In genomic region chr1:206672844-206673758, GRCh38 we compare ENCODE assay signal across 1 cellular context.
A peak's percentile ranks its signal among the peaks of the same experiment; 100 is the strongest.
TF ChIP-seq lines count a peak whose summit lies in the region.

No MANE protein-coding gene starts in this region.

TF ChIP-seq in K562, 482 proteins besides CTCF, POLR2A, EP300 and RAD21 (continued from another document and continues in another):
- TF ChIP-seq ZBTB40 (IDR thresholded peaks at IDR 0.05) (peak; percentile 50), ZBTB40 (CRISPR knock-in tag; IDR thresholded peaks at IDR 0.05) (no peak), ZNF121 (CRISPR knock-in tag; conservative IDR thresholded peaks at IDR 0.05) (no peak), CLOCK (CRISPR knock-in tag; IDR thresholded peaks at IDR 0.05; ENCODE audit: borderline replicate concordance) (no peak), NR2F6 (CRISPR knock-in tag; IDR thresholded peaks at IDR 0.05) (no peak), ZBTB7A (IDR thresholded peaks at IDR 0.05; ENCODE audit: borderline replicate concordance, control insufficient read depth, low read depth, low read length) (peak; percentile 73; the same call in 1 of the 2 replicates), FOXK2 (conservative IDR thresholded peaks at IDR 0.05 in 1 of 2, IDR thresholded peaks at IDR 0.05 in 1 of 2; ENCODE audit: low read depth in 2 of 2) (peak in 1 of 2 experiments; percentile 62; a peak in 3 of 4 replicates), RREB1 (CRISPR knock-in tag; IDR thresholded peaks at IDR 0.05) (no peak), ZNF431 (CRISPR knock-in tag; IDR thresholded peaks at IDR 0.05) (no peak), ELK1 (CRISPR knock-in tag; IDR thresholded peaks at IDR 0.05) (no peak), CEBPG (CRISPR knock-in tag; IDR thresholded peaks at IDR 0.05) (no peak), CEBPG (tag; conservative IDR thresholded peaks at IDR 0.05 in 1 of 2, IDR thresholded peaks at IDR 0.05 in 1 of 2) (no peak), MEF2D (tag; conservative IDR thresholded peaks at IDR 0.05; ENCODE audit: low read depth) (peak; percentile 88), SMAD1 (IDR thresholded peaks at IDR 0.05; ENCODE audit: low read depth, low read length, partially characterized antibody) (no peak), SAFB2 (IDR thresholded peaks at IDR 0.05; ENCODE audit: borderline replicate concordance, low read depth, low read length, severe bottlenecking) (no peak), ZNF174 (CRISPR knock-in tag; IDR thresholded peaks at IDR 0.05) (no peak), MYC (IDR thresholded peaks at IDR 0.05; ENCODE audit: low read depth, low read length) (peak; percentile 86), MYC (CRISPR knock-in tag; IDR thresholded peaks at IDR 0.05; ENCODE audit: borderline replicate concordance, low read depth) (no peak), RBM25 (IDR thresholded peaks at IDR 0.05; ENCODE audit: low read depth, low read length, severe bottlenecking) (no peak), POLR2H (tag; IDR thresholded peaks at IDR 0.05; ENCODE audit: low read depth) (no peak), MED1 (CRISPR knock-in tag; IDR thresholded peaks at IDR 0.05; ENCODE audit: borderline replicate concordance) (no peak), DLX4 (CRISPR knock-in tag; IDR thresholded peaks at IDR 0.05) (no peak), RERE (CRISPR knock-in tag; IDR thresholded peaks at IDR 0.05; ENCODE audit: borderline replicate concordance) (no peak), PHF21A (IDR thresholded peaks at IDR 0.05; ENCODE audit: borderline replicate concordance, low read depth) (peak; percentile 56; the same call in 1 of the 2 replicates), CEBPB (tag; IDR thresholded peaks at IDR 0.05) (no peak), CSDE1 (IDR thresholded peaks at IDR 0.05) (peak; percentile 57 to 63; a peak in 2 of 4 replicates), CBFA2T3 (IDR thresholded peaks at IDR 0.05) (peak; percentile 98), ILK (tag; IDR thresholded peaks at IDR 0.05; ENCODE audit: borderline replicate concordance, low read depth) (0 out of 2 replicates have a peak, but pooled peaks have one; percentile 39), ZNF583 (CRISPR knock-in tag; IDR thresholded peaks at IDR 0.05) (peak; percentile 90), TAF7 (tag; IDR thresholded peaks at IDR 0.05) (no peak), HEY1 (CRISPR knock-in tag; IDR thresholded peaks at IDR 0.05; ENCODE audit: borderline replicate concordance) (no peak; the same call in 1 of the 2 replicates), ZNF717 (CRISPR knock-in tag; IDR thresholded peaks at IDR 0.05) (no peak), LEF1 (IDR thresholded peaks at IDR 0.05) (peak; percentile 99), SPI1 (IDR thresholded peaks at IDR 0.05; ENCODE audit: borderline replicate concordance, low read depth, low read length) (peak; percentile 98), ARID2 (IDR thresholded peaks at IDR 0.05) (peak; percentile 67)
